Comparison of ENCODE assay signal across 14 cellular contexts in the genomic region with DNA sequence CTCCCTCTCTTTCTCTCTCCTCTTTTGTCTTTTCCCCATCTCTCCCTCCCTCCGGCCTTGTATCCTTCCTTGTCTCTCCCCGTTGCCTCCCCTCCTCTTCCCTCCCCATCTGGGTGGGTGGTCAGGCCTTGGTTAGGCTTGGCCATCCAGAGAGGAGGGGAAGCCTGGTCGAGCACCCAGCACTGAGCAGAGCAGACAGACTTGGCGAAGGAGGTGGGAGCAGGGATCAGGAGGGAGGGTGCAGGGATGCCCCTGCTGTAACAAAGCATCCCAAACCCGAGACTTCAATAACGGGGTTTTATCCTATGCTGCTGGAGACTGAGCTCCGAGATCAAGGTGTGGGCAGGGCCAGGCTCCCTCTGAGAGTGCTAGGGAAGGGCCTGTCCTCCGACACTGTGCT.
DNase-seq lines count a peak whose midpoint lies in the region; ATAC-seq and TF ChIP-seq lines count a peak whose summit lies in the region.
"Had no signal": no experiment of that assay in that cellular context is flagged by ENCODE, and none has a peak within 500 bp of the region (broad histone marks: within the 10 kb centered on the region; RNA-seq: fewer than 3 reads in every experiment).

No MANE protein-coding gene starts in this region.

- CTCF ChIA-PET in activated CD4-positive, alpha-beta T cell treated with anti-CD3 and anti-CD28 coated beads for 36 hours (lab: Charles Lee) = interaction anchor here (0.7 kb wide), 1 partner anchor 9 kb away, joined by 3 read pairs; no protein-coding TSS in a partner anchor

- peak overlapping the region; percentile 64 for H3K27ac ChIP-seq in substantia nigra (ENCODE audit: low read depth, low read length, poor library complexity, severe bottlenecking)
- H3K27ac ChIP-seq: 22Rv1, A549, C4-2B had no signal

- POLR2A ChIA-PET in activated CD4-positive, alpha-beta T cell treated with anti-CD3 and anti-CD28 coated beads for 36 hours (lab: Charles Lee) = no interaction called here

- no peak overlapping the region for H3K27ac Mint-ChIP-seq in natural killer cell treated with Interleukin-12 subunit alpha and Interleukin-12 subunit beta and Interleukin-15 and Interleukin-18, amount 100 ng/mL, for 72 hours
- H3K27ac Mint-ChIP-seq in natural killer cell (no peak overlapping the region), osteocyte (ENCODE audit: unreplicated experiment) (no peak overlapping the region)
- no peak overlapping the region for H3K27ac Mint-ChIP-seq in activated CD4-positive, alpha-beta T cell treated with anti-CD3 and anti-CD28 coated beads for 36 hours
- H3K27ac Mint-ChIP-seq: CD4-positive, alpha-beta T cell; H9 had no signal

- H3K27me3 Mint-ChIP-seq in natural killer cell treated with Interleukin-12 subunit alpha and Interleukin-12 subunit beta and Interleukin-15 and Interleukin-18, amount 100 ng/mL, for 72 hours = peaks cover 0 to 3% of the 10 kb centered on the region in 2 donors
- H3K27me3 Mint-ChIP-seq in natural killer cell (ENCODE audit: low read depth in 2 of 2) (peaks cover 0 to 6% of the 10 kb centered on the region in 2 donors), osteocyte (ENCODE audit: unreplicated experiment) (no peaks in the 10 kb centered on the region)
- H3K27me3 Mint-ChIP-seq in activated CD4-positive, alpha-beta T cell treated with anti-CD3 and anti-CD28 coated beads for 36 hours = no peaks in the 10 kb centered on the region

- H3K9me3 Mint-ChIP-seq in natural killer cell treated with Interleukin-12 subunit alpha and Interleukin-12 subunit beta and Interleukin-15 and Interleukin-18, amount 100 ng/mL, for 72 hours = no peaks in the 10 kb centered on the region
- H3K9me3 Mint-ChIP-seq in natural killer cell (no peaks in the 10 kb centered on the region), osteocyte (ENCODE audit: unreplicated experiment) (peaks cover 36% of the 10 kb centered on the region)
- H3K9me3 Mint-ChIP-seq in activated CD4-positive, alpha-beta T cell treated with anti-CD3 and anti-CD28 coated beads for 36 hours (ENCODE audit: low read depth) = no peaks in the 10 kb centered on the region
- H3K9me3 Mint-ChIP-seq: CD4-positive, alpha-beta T cell had no signal

- TF ChIP-seq CTCF in natural killer cell (IDR thresholded peaks at IDR 0.05) (no peak), osteocyte (IDR thresholded peaks at IDR 0.05) (no peak)

- H3K36me3 Mint-ChIP-seq in natural killer cell treated with Interleukin-12 subunit alpha and Interleukin-12 subunit beta and Interleukin-15 and Interleukin-18, amount 100 ng/mL, for 72 hours = no peaks in the 10 kb centered on the region
- H3K36me3 Mint-ChIP-seq in natural killer cell = no peaks in the 10 kb centered on the region
- H3K36me3 Mint-ChIP-seq in osteocyte (ENCODE audit: unreplicated experiment) = no peaks in the 10 kb centered on the region
- no peaks in the 10 kb centered on the region for H3K36me3 Mint-ChIP-seq in activated CD4-positive, alpha-beta T cell treated with anti-CD3 and anti-CD28 coated beads for 36 hours (ENCODE audit: low read depth)

- ATAC-seq in natural killer cell treated with Interleukin-12 subunit alpha and Interleukin-12 subunit beta and Interleukin-15 and Interleukin-18, amount 100 ng/mL, for 72 hours = no peak
- no peak for ATAC-seq in natural killer cell
- ATAC-seq in activated CD4-positive, alpha-beta T cell treated with anti-CD3 and anti-CD28 coated beads for 36 hours = no peak
- ATAC-seq: A549 had no signal

- no peaks in the 10 kb centered on the region for H3K4me1 Mint-ChIP-seq in natural killer cell treated with Interleukin-12 subunit alpha and Interleukin-12 subunit beta and Interleukin-15 and Interleukin-18, amount 100 ng/mL, for 72 hours (ENCODE audit: low read depth in 2 of 2)
- H3K4me1 Mint-ChIP-seq in natural killer cell (no peaks in the 10 kb centered on the region), osteocyte (ENCODE audit: unreplicated experiment) (no peaks in the 10 kb centered on the region)
- no peaks in the 10 kb centered on the region for H3K4me1 Mint-ChIP-seq in activated CD4-positive, alpha-beta T cell treated with anti-CD3 and anti-CD28 coated beads for 36 hours

- no peak overlapping the region for H3K4me3 Mint-ChIP-seq in natural killer cell treated with Interleukin-12 subunit alpha and Interleukin-12 subunit beta and Interleukin-15 and Interleukin-18, amount 100 ng/mL, for 72 hours
- H3K4me3 Mint-ChIP-seq in natural killer cell (no peak overlapping the region), osteocyte (ENCODE audit: unreplicated experiment) (no peak overlapping the region)
- no peak overlapping the region for H3K4me3 Mint-ChIP-seq in activated CD4-positive, alpha-beta T cell treated with anti-CD3 and anti-CD28 coated beads for 36 hours
- H3K4me3 Mint-ChIP-seq: CD4-positive, alpha-beta T cell; H9 had no signal

- intact Hi-C loops in natural killer cell (cut with micrococcal nuclease) = no loop called here
- intact Hi-C loops in activated CD4-positive, alpha-beta T cell treated with anti-CD3 and anti-CD28 coated beads for 36 hours (cut with DNase I, micrococcal nuclease) = no loop called here

- DNase-seq in natural killer cell treated with Interleukin-12 subunit alpha and Interleukin-12 subunit beta and Interleukin-15 and Interleukin-18, amount 100 ng/mL, for 72 hours (ENCODE audit: low spot score) = peak; percentile 32
- no peak for DNase-seq in natural killer cell
- DNase-seq in osteocyte (ENCODE audit: extremely low spot score, unreplicated experiment) = peak; percentile 77
- DNase-seq in substantia nigra (lab: John Stamatoyannopoulos, UW) = no peak
- DNase-seq in NCI-H524 (lab: John Stamatoyannopoulos, UW) = no peak
- DNase-seq in NCI-H1092 treated with DMSO at 0.1 percent for 48 hours (lab: John Stamatoyannopoulos, UW) = no peak
- no peak for DNase-seq in activated CD4-positive, alpha-beta T cell treated with anti-CD3 and anti-CD28 coated beads for 36 hours
- DNase-seq: AML-193; Caco-2; CD4-positive, alpha-beta T cell; H9 had no signal

Comparison
In these comparisons a context has a peak if more than half of its experiments do, and no peak if none do; other contexts are left out.
1. DNase-seq: peak in natural killer cell treated with Interleukin-12 subunit alpha and Interleukin-12 subunit beta and Interleukin-15 and Interleukin-18, amount 100 ng/mL, for 72 hours (single experiment) and osteocyte (single experiment); none in natural killer cell (single experiment), substantia nigra (0 of 49), NCI-H524 (0 of 2), NCI-H1092 treated with DMSO at 0.1 percent for 48 hours (single experiment) and activated CD4-positive, alpha-beta T cell treated with anti-CD3 and anti-CD28 coated beads for 36 hours (single experiment).